ENCODE assay signal across 21 cellular contexts in genomic region chr11:132782102-132782501, GRCh38.
DNase-seq lines count a peak whose midpoint lies in the region; ATAC-seq and TF ChIP-seq lines count a peak whose summit lies in the region.
"Had no signal": no experiment of that assay in that cellular context is flagged by ENCODE, and none has a peak within 500 bp of the region (broad histone marks: within the 10 kb centered on the region; RNA-seq: fewer than 3 reads in every experiment).

No MANE protein-coding gene starts in this region.

- H3K9me3 ChIP-seq in trophoblast cell (ENCODE audit: insufficient read depth, low read depth, low read length) = no peaks in the 10 kb centered on the region
- H3K9me3 ChIP-seq: SK-N-SH had no signal

- no peaks in the 10 kb centered on the region for H4K20me1 ChIP-seq in GM23338 (replicated peaks; ENCODE audit: insufficient read depth)

- H3K9me2 ChIP-seq in GM23338 (ENCODE audit: insufficient read depth) = no peaks in the 10 kb centered on the region
- H3K9me2 ChIP-seq: SK-N-SH had no signal

- peaks cover 0 to 1% of the 10 kb centered on the region in 2 experiments for H3K4me1 ChIP-seq in trophoblast cell (ENCODE audit: control insufficient read depth in 1 of 2, insufficient read depth in 2 of 2, low read length in 2 of 2)
- peaks cover 58% of the 10 kb centered on the region for H3K4me1 ChIP-seq in GM23338 (ENCODE audit: insufficient read depth)

- H3K9me3 Mint-ChIP-seq in GM23338 = no peaks in the 10 kb centered on the region
- no peaks in the 10 kb centered on the region for H3K9me3 Mint-ChIP-seq in stimulated activated effector memory CD8-positive, alpha-beta T cell treated with anti-CD3 and anti-CD28 coated beads, Interleukin-12 subunit alpha, Interleukin-12 subunit beta, amount 100 ng/mL, for 72 hours
- H3K9me3 Mint-ChIP-seq: CD8-positive, alpha-beta T cell; H9; HFFc6 had no signal

- no peak overlapping the region for H2BK120ac ChIP-seq in trophoblast cell (ENCODE audit: insufficient read depth, low read length, poor library complexity)

- ATAC-seq in GM23338 = no peak
- ATAC-seq in stimulated activated effector memory CD8-positive, alpha-beta T cell treated with anti-CD3 and anti-CD28 coated beads, Interleukin-12 subunit alpha, Interleukin-12 subunit beta, amount 100 ng/mL, for 72 hours = no peak
- ATAC-seq: CD8-positive, alpha-beta T cell; GM12878 had no signal

- H3K4me2 ChIP-seq in trophoblast cell (ENCODE audit: low read length) (no peak overlapping the region), GM23338 (no peak overlapping the region)
- H3K4me2 ChIP-seq: PC-9, SK-N-SH had no signal

- no peak for TF ChIP-seq CTCF in GM23338 (conservative IDR thresholded peaks at IDR 0.05; ENCODE audit: low read depth in 2 of 2)

- H3K27me3 Mint-ChIP-seq in GM23338 (ENCODE audit: insufficient read depth, low read depth, poor library complexity) = peaks cover 4% of the 10 kb centered on the region

- no peak overlapping the region for H2BK12ac ChIP-seq in trophoblast cell (ENCODE audit: low read length)

- H3K36me3 Mint-ChIP-seq in GM23338 (ENCODE audit: low read depth) = no peaks in the 10 kb centered on the region
- H3K36me3 Mint-ChIP-seq in stimulated activated effector memory CD8-positive, alpha-beta T cell treated with anti-CD3 and anti-CD28 coated beads, Interleukin-12 subunit alpha, Interleukin-12 subunit beta, amount 100 ng/mL, for 72 hours = no peaks in the 10 kb centered on the region
- H3K36me3 Mint-ChIP-seq: CD8-positive, alpha-beta T cell had no signal

- no CpG with 5 or more reads among the region's 6 CpGs for WGBS in trophoblast cell (ENCODE audit: extremely low coverage, insufficient coverage, insufficient read length)

- no peak overlapping the region for H4K12ac ChIP-seq in trophoblast cell (ENCODE audit: low read depth, low read length)

- no peak overlapping the region for H3K14ac ChIP-seq in trophoblast cell (ENCODE audit: low read length)

- no peak overlapping the region for H2BK5ac ChIP-seq in trophoblast cell (ENCODE audit: low read depth, low read length, poor library complexity)

- H3K36me3 ChIP-seq in trophoblast cell (ENCODE audit: control insufficient read depth in 1 of 2, insufficient read depth in 2 of 2, low read length in 2 of 2) (no peaks in the 10 kb centered on the region), GM23338 (ENCODE audit: insufficient read depth) (no peaks in the 10 kb centered on the region)

- no peaks in the 10 kb centered on the region for H3F3A ChIP-seq in GM23338 (replicated peaks; ENCODE audit: low read depth)

- no peak overlapping the region for H3K4ac ChIP-seq in trophoblast cell (ENCODE audit: low read depth, low read length)

- no peaks in the 10 kb centered on the region for H3K27me3 ChIP-seq in trophoblast cell (ENCODE audit: insufficient read depth, low read length)
- no peaks in the 10 kb centered on the region for H3K27me3 ChIP-seq in GM23338 (ENCODE audit: insufficient read depth)

- peak overlapping the region; percentile 34 for H3K9ac ChIP-seq in trophoblast cell (ENCODE audit: low read length)
- H3K9ac ChIP-seq: SK-N-SH had no signal

- no peak overlapping the region for H2AK5ac ChIP-seq in trophoblast cell (ENCODE audit: low read length)

- H3K4me3 Mint-ChIP-seq in GM23338 = no peak overlapping the region
- H3K4me3 Mint-ChIP-seq in stimulated activated effector memory CD8-positive, alpha-beta T cell treated with anti-CD3 and anti-CD28 coated beads, Interleukin-12 subunit alpha, Interleukin-12 subunit beta, amount 100 ng/mL, for 72 hours = no peak overlapping the region
- H3K4me3 Mint-ChIP-seq: CD8-positive, alpha-beta T cell; H9; HFFc6 had no signal

- no peak overlapping the region for H4K8ac ChIP-seq in trophoblast cell (ENCODE audit: low read depth, low read length)

- peaks cover 62% of the 10 kb centered on the region for H3K4me1 Mint-ChIP-seq in GM23338
- peaks cover 1% of the 10 kb centered on the region for H3K4me1 Mint-ChIP-seq in stimulated activated effector memory CD8-positive, alpha-beta T cell treated with anti-CD3 and anti-CD28 coated beads, Interleukin-12 subunit alpha, Interleukin-12 subunit beta, amount 100 ng/mL, for 72 hours

- no peak overlapping the region for H4K91ac ChIP-seq in trophoblast cell (ENCODE audit: low read depth, low read length)

- no peak overlapping the region for H3K18ac ChIP-seq in trophoblast cell (ENCODE audit: low read length)

- H3K4me3 ChIP-seq in trophoblast cell (ENCODE audit: low read depth, low read length) = no peak overlapping the region
- H3K4me3 ChIP-seq in GM23338 = no peak overlapping the region
- H3K4me3 ChIP-seq: GM12878, PC-9 had no signal

- DNase-seq in NCI-H1417 (lab: John Stamatoyannopoulos, UW) (peak in 2 of 3 experiments; percentile 38 to 74), NCI-H1417 treated with DMSO at 0.1 percent for 48 hours (lab: John Stamatoyannopoulos, UW) (no peak), NCI-H1105 treated with DMSO at 0.1 percent for 48 hours (lab: John Stamatoyannopoulos, UW) (peak; percentile 42), NCI-H69 (lab: John Stamatoyannopoulos, UW) (peak; percentile 11), trophoblast cell (no peak), GM23338 (ENCODE audit: low spot score) (no peak), SK-N-DZ (ENCODE audit: low spot score) (no peak)
- DNase-seq in stimulated activated effector memory CD8-positive, alpha-beta T cell treated with anti-CD3 and anti-CD28 coated beads, Interleukin-12 subunit alpha, Interleukin-12 subunit beta, amount 100 ng/mL, for 72 hours (ENCODE audit: low spot score in 2 of 2) = no peak
- DNase-seq: 8988T; AML-193; Calu3; CD8-positive, alpha-beta T cell; DMS79; H9; HFFc6; Kasumi-1; NCI-H1694; PC-9; RPMI8226; SK-N-SH had no signal

- H3K27ac ChIP-seq in trophoblast cell (ENCODE audit: low read depth, low read length) (no peak overlapping the region), GM23338 (ENCODE audit: low read depth) (no peak overlapping the region)
- H3K27ac ChIP-seq: PC-9 had no signal

- H2AFZ ChIP-seq in trophoblast cell (ENCODE audit: insufficient read depth, low read length, poor library complexity) (no peak overlapping the region), GM23338 (no peak overlapping the region)
- H2AFZ ChIP-seq: PC-9 had no signal

- H3K27ac Mint-ChIP-seq in GM23338 = no peak overlapping the region
- no peak overlapping the region for H3K27ac Mint-ChIP-seq in stimulated activated effector memory CD8-positive, alpha-beta T cell treated with anti-CD3 and anti-CD28 coated beads, Interleukin-12 subunit alpha, Interleukin-12 subunit beta, amount 100 ng/mL, for 72 hours
- H3K27ac Mint-ChIP-seq: CD8-positive, alpha-beta T cell; H9; HFFc6 had no signal

- H3K79me2 ChIP-seq in trophoblast cell (ENCODE audit: control insufficient read depth, insufficient read depth, low read length, poor library complexity) (no peaks in the 10 kb centered on the region), GM23338 (replicated peaks; ENCODE audit: insufficient read depth) (no peaks in the 10 kb centered on the region)

- H3K79me1 ChIP-seq in trophoblast cell (ENCODE audit: low read length) = no peaks in the 10 kb centered on the region

- H3K23ac ChIP-seq in trophoblast cell (ENCODE audit: low read length) = no peak overlapping the region

TF ChIP-seq in GM23338, 12 proteins besides CTCF, POLR2A, EP300 and RAD21:
- TF ChIP-seq JUNB (IDR thresholded peaks at IDR 0.05; ENCODE audit: unreplicated experiment) (no peak), ZNF331 (CRISPR knock-in tag; IDR thresholded peaks at IDR 0.05; ENCODE audit: low read depth) (no peak), ZNF114 (CRISPR knock-in tag; IDR thresholded peaks at IDR 0.05) (no peak), POLR2AphosphoS5 (IDR thresholded peaks at IDR 0.05; ENCODE audit: low read depth) (no peak)

Comparison
In these comparisons a context has a peak if more than half of its experiments do, and no peak if none do; other contexts are left out.
1. DNase-seq: peak in NCI-H1417 (2 of 3), NCI-H1105 treated with DMSO at 0.1 percent for 48 hours (single experiment) and NCI-H69 (single experiment); none in NCI-H1417 treated with DMSO at 0.1 percent for 48 hours (single experiment), trophoblast cell (0 of 2), GM23338 (single experiment), SK-N-DZ (single experiment) and stimulated activated effector memory CD8-positive, alpha-beta T cell treated with anti-CD3 and anti-CD28 coated beads, Interleukin-12 subunit alpha, Interleukin-12 subunit beta, amount 100 ng/mL, for 72 hours (0 of 2).